Comparison of ENCODE assay signal across 8 cellular contexts in the genomic region with DNA sequence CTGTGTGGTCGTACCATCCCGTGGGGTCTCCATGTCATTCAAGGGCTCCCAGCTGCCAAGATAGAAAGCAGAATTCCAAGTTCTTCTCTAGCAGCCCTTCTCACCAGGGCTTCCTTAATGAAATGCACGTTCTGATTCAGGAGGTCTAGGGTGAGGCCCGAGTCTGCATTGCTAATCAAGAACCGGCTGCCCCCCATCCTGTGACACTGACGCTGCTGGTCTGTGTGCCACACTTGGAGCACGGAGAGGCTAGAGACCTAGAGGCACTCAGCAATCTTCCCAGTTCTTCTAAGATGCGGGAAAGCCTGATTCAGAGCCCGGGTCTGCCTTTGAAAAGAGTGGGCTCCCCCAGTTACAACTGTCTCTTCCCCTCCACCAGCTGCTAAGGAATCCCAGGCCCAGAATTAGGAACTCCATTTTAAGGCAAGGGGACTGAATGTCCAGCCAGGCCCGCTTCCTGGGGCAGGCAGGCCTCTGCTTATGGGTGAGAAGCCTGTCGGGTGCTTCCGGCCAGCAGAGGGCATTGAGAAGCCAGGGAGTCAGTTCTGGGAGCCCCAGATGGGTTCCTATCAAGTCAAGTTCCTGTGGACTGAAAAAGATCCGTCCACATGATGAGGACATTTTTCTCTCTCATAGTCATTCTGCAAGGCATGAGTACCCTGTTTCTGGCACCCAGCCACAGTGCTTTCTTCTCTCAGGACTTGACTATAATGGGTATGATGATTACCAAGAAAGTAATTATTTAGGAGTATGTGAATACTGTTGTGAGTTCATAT.
DNase-seq lines count a peak whose midpoint lies in the region; ATAC-seq, FAIRE-seq and TF ChIP-seq lines count a peak whose summit lies in the region.

No MANE protein-coding gene starts in this region.

- TF ChIP-seq POLR2A in IMR-90 (IDR thresholded peaks at IDR 0.05; ENCODE audit: low read depth, low read length) = no peak

- H3K36me3 ChIP-seq in Caco-2 (ENCODE audit: control insufficient read depth, insufficient read depth, low read length) (no peaks in the 10 kb centered on the region), IMR-90 (ENCODE audit: control insufficient read depth, insufficient read depth, low read length) (no peaks in the 10 kb centered on the region), left ventricle myocardium inferior (no peaks in the 10 kb centered on the region)

- no TSS peak for BruUV-seq in Caco-2 (replicated peaks; lab: Mats Ljungman, UMichigan)
- no TSS peak for BruUV-seq in IMR-90 (replicated peaks; lab: Mats Ljungman, UMichigan)

- no peak for FAIRE-seq in GM19239 (lab: Jason Lieb, UNC)

- H3K4me3 Mint-ChIP-seq in Caco-2 (ENCODE audit: unreplicated experiment) = no peak overlapping the region

- POLR2A ChIA-PET in Caco-2 (lab: Charles Lee) (no interaction called here), IMR-90 (lab: Charles Lee; ENCODE audit: unreplicated experiment) (no interaction called here)

- no peak overlapping the region for H3K4me2 ChIP-seq in IMR-90 (ENCODE audit: low read depth, low read length)

- no peaks in the 10 kb centered on the region for H3K79me1 ChIP-seq in IMR-90 (ENCODE audit: low read depth in 1 of 2, low read length in 2 of 2)

- peaks cover 34% of the 10 kb centered on the region for H3K9me3 Mint-ChIP-seq in Caco-2 (ENCODE audit: unreplicated experiment)

- no peaks in the 10 kb centered on the region for H3K36me3 Mint-ChIP-seq in Caco-2 (ENCODE audit: insufficient read depth, unreplicated experiment)

- H3K27me3 ChIP-seq in Caco-2 (replicated peaks; ENCODE audit: control insufficient read depth, insufficient read depth, low read length) (no peaks in the 10 kb centered on the region), IMR-90 (ENCODE audit: control insufficient read depth, insufficient read depth, low read length) (peaks cover 20% of the 10 kb centered on the region), left ventricle myocardium inferior (ENCODE audit: low read depth) (no peaks in the 10 kb centered on the region)

- peak; percentile 80 to 82 for DNase-seq in Caco-2
- DNase-seq in IMR-90 = peak; percentile 92
- DNase-seq in amygdala (lab: John Stamatoyannopoulos, UW) = peak in 52 of 56 donors; percentile 2 to 77 (median 46)
- peak; percentile 80 for DNase-seq in left ventricle myocardium inferior
- peak; percentile 81 for DNase-seq in sciatic nerve (ENCODE audit: low spot score)
- DNase-seq in GM19239 (ENCODE audit: insufficient read length, low spot score) = no peak
- no peak for DNase-seq in OCI-M1 (lab: John Stamatoyannopoulos, UW)

- H3K4me3 ChIP-seq in Caco-2 (ENCODE audit: low read depth, low read length) (no peak overlapping the region), IMR-90 (ENCODE audit: insufficient read depth, low read depth, low read length) (no peak overlapping the region), left ventricle myocardium inferior (no peak overlapping the region)

- H3K9me1 ChIP-seq in IMR-90 (ENCODE audit: insufficient read depth, low read length) = peaks cover 5% of the 10 kb centered on the region

- no peak overlapping the region for H3K27ac ChIP-seq in IMR-90 (ENCODE audit: insufficient read depth, low read length)
- H3K27ac ChIP-seq in left ventricle myocardium inferior (replicated peaks) = peak overlapping the region; percentile 6

- peak overlapping the region; percentile 76 for H2AFZ ChIP-seq in IMR-90 (replicated peaks; ENCODE audit: low read length, poor library complexity)

- no peaks in the 10 kb centered on the region for H4K20me1 ChIP-seq in IMR-90 (ENCODE audit: insufficient read depth, low read length)

- H2AK5ac ChIP-seq in IMR-90 (ENCODE audit: low read depth, low read length) = peak overlapping the region; percentile 73

- peak overlapping the region; percentile 74; the same call in 2 of the 3 replicates for H2BK15ac ChIP-seq in IMR-90 (ENCODE audit: low read depth, low read length)

- intact Hi-C loops in Caco-2 (cut with micrococcal nuclease; ENCODE audit: unreplicated experiment) = loop anchor here (1.0 to 2.0 kb wide), 4 partner anchors 70 to 307 kb away; partner anchors contain the start of gene RIN2
- intact Hi-C loops in IMR-90 (cut with micrococcal nuclease) = loop anchor here (1.0 kb wide), 1 partner anchor 364 kb away; the partner anchor contains the start of genes CFAP61 and CRNKL1
- intact Hi-C loops in left ventricle myocardium inferior (cut with micrococcal nuclease) = no loop called here
- intact Hi-C loops in sciatic nerve (cut with DNase I) = no loop called here

- peak overlapping the region; percentile 48 for H2BK120ac ChIP-seq in IMR-90 (ENCODE audit: low read depth, low read length)

- TF ChIP-seq CTCF in Caco-2 (IDR thresholded peaks at IDR 0.05; ENCODE audit: insufficient read depth in 1 of 2, low read depth in 1 of 2, low read length in 1 of 2, severe bottlenecking in 1 of 2, unreplicated experiment in 1 of 2) = peak; percentile 62 to 81
- TF ChIP-seq CTCF in IMR-90 (conservative IDR thresholded peaks at IDR 0.05; ENCODE audit: low read depth, low read length) = peak; percentile 77
- peak; percentile 80 for TF ChIP-seq CTCF in left ventricle myocardium inferior (IDR thresholded peaks at IDR 0.05; ENCODE audit: borderline replicate concordance)

- peak overlapping the region; percentile 5; the same call in 1 of the 2 replicates for H3K18ac ChIP-seq in IMR-90 (ENCODE audit: low read depth, low read length)

- peak; percentile 78 for TF ChIP-seq RAD21 in IMR-90 (IDR thresholded peaks at IDR 0.05; ENCODE audit: low read length)

- ATAC-seq in IMR-90 (ENCODE audit: low read depth) (peak; percentile 96), sciatic nerve (peak; percentile 90), HG02885 (IDR thresholded peaks at IDR 0.05; ENCODE audit: poor library complexity, unreplicated experiment) (no peak)

- in situ Hi-C loops in IMR-90 (cut with MboI; ENCODE audit: low sequenced_read_pairs) = loop anchor here (25.0 kb wide), 1 partner anchor 549 kb away; no protein-coding TSS in a partner anchor

- dilution Hi-C loops in IMR-90 (cut with HindIII; ENCODE audit: low sequenced_read_pairs, unreplicated experiment) = no loop called here

- peak overlapping the region; percentile 39 for H4K5ac ChIP-seq in IMR-90 (ENCODE audit: low read depth, low read length)

- peak overlapping the region; percentile 46 for H2AK9ac ChIP-seq in IMR-90 (replicated peaks; ENCODE audit: low read depth, low read length, poor library complexity)

- no peak overlapping the region for H2BK5ac ChIP-seq in IMR-90 (ENCODE audit: low read depth, low read length, poor library complexity, severe bottlenecking)

- peak overlapping the region; percentile 51 for H3K4ac ChIP-seq in IMR-90 (ENCODE audit: low read depth, low read length)

- peak overlapping the region; percentile 56 to 80 for H4K8ac ChIP-seq in IMR-90 (ENCODE audit: low read depth in 2 of 2, low read length in 2 of 2)

- no peak overlapping the region for H3K56ac ChIP-seq in IMR-90 (ENCODE audit: extremely low read depth, insufficient read depth, low read length)

- H3K4me1 Mint-ChIP-seq in Caco-2 (ENCODE audit: low read depth, unreplicated experiment) = peaks cover 15% of the 10 kb centered on the region

- 0 out of 2 replicates have a peak, but pooled peaks cover 8% of the 10 kb centered on the region for H3K4me1 ChIP-seq in Caco-2
- H3K4me1 ChIP-seq in IMR-90 (ENCODE audit: control insufficient read depth, insufficient read depth, low read length) = peaks cover 4% of the 10 kb centered on the region; the same call in 1 of the 2 replicates
- H3K4me1 ChIP-seq in left ventricle myocardium inferior = peaks cover 34% of the 10 kb centered on the region

- H3K27me3 Mint-ChIP-seq in Caco-2 (ENCODE audit: insufficient read depth, unreplicated experiment) = peaks cover 2% of the 10 kb centered on the region

- peak overlapping the region; percentile 48; the same call in 1 of the 2 replicates for H4K91ac ChIP-seq in IMR-90 (ENCODE audit: insufficient read depth, low read depth, low read length)

- H2BK20ac ChIP-seq in IMR-90 (ENCODE audit: low read depth, low read length) = peak overlapping the region; percentile 3

- H3K27ac Mint-ChIP-seq in Caco-2 (ENCODE audit: unreplicated experiment) = no peak overlapping the region

- H3K9me3 ChIP-seq in Caco-2 (peaks cover 3% of the 10 kb centered on the region; the same call in 1 of the 2 replicates), IMR-90 (ENCODE audit: control insufficient read depth, insufficient read depth, low read length) (peaks cover 3% of the 10 kb centered on the region; the same call in 1 of the 2 replicates), left ventricle myocardium inferior (replicated peaks) (no peaks in the 10 kb centered on the region)

- peak overlapping the region; percentile 23; the same call in 1 of the 2 replicates for H3K14ac ChIP-seq in IMR-90 (replicated peaks; ENCODE audit: low read depth, low read length)

- CTCF ChIA-PET in Caco-2 (lab: Charles Lee) = interaction anchor here (0.6 kb wide), 1 partner anchor 94 kb away, joined by 4 read pairs; no protein-coding TSS in a partner anchor
- CTCF ChIA-PET in IMR-90 (lab: Yijun Ruan, JAX) = no interaction called here

- H3K23ac ChIP-seq in IMR-90 (ENCODE audit: low read depth, low read length) = no peak overlapping the region

- 92% methylated on average over 2 of the region's 13 CpGs; no CpG with 5 or more reads in 1 of the 2 experiments for WGBS in IMR-90 (ENCODE audit: extremely low coverage in 2 of 2, insufficient read length in 1 of 2), 2 experiments

- H3K9ac ChIP-seq in IMR-90 (ENCODE audit: low read depth, low read length) = no peak overlapping the region

TF ChIP-seq in IMR-90, 13 proteins besides CTCF, POLR2A, EP300 and RAD21:
- TF ChIP-seq FOS (IDR thresholded peaks at IDR 0.05; ENCODE audit: low read depth, low read length) = no peak
- TF ChIP-seq SMC3 (IDR thresholded peaks at IDR 0.05; ENCODE audit: low read depth, low read length) = peak; percentile 91
- peak; percentile 15; the same call in 1 of the 2 replicates for TF ChIP-seq USF2 (IDR thresholded peaks at IDR 0.05; ENCODE audit: low read depth, low read length)
- TF ChIP-seq MXI1 (IDR thresholded peaks at IDR 0.05; ENCODE audit: borderline replicate concordance, low read depth, low read length) = peak; percentile 56; the same call in 1 of the 2 replicates

Comparison
In these comparisons a context has a peak if more than half of its experiments do, and no peak if none do; other contexts are left out.
1. DNase-seq: peak in Caco-2 (2 of 2), IMR-90 (single experiment), amygdala (52 of 56), left ventricle myocardium inferior (single experiment) and sciatic nerve (single experiment); none in GM19239 (single experiment) and OCI-M1 (single experiment).
2. intact Hi-C loops: an anchor here in Caco-2 (1.0 to 2.0 kb wide) and IMR-90 (1.0 kb wide); none called in left ventricle myocardium inferior and sciatic nerve.
3. Peak in every context shown above with its lines, with median percentiles within 50 percentile points of each other: CTCF ChIP-seq.